ENCODE assay signal across 25 cellular contexts in genomic region chr7:1973321-1974251, GRCh38.
A peak's percentile ranks its signal among the peaks of the same experiment; 100 is the strongest.
DNase-seq lines count a peak whose midpoint lies in the region; ATAC-seq and TF ChIP-seq lines count a peak whose summit lies in the region.
"Had no signal": no experiment of that assay in that cellular context is flagged by ENCODE, and none has a peak within 500 bp of the region (broad histone marks: within the 10 kb centered on the region; RNA-seq: fewer than 3 reads in every experiment).

No MANE protein-coding gene starts in this region.

- ATAC-seq in stimulated activated naive CD8-positive, alpha-beta T cell treated with anti-CD3 and anti-CD28 coated beads, Interleukin-15, amount 100 ng/mL, for 72 hours = peak; percentile 31
- ATAC-seq in stimulated activated naive CD8-positive, alpha-beta T cell treated with anti-CD3 and anti-CD28 coated beads, Interleukin-15, Interleukin-2, amounts not matched to agents 100 U/mL and 50 U/mL, for 24 hours = no peak
- ATAC-seq in HG03097 (IDR thresholded peaks at IDR 0.05; ENCODE audit: low FRiP score, unreplicated experiment) (no peak), GM18867 (IDR thresholded peaks at IDR 0.05; ENCODE audit: unreplicated experiment) (no peak)

- H3K27me3 Mint-ChIP-seq in stimulated activated naive CD8-positive, alpha-beta T cell treated with anti-CD3 and anti-CD28 coated beads, Interleukin-15, amount 100 ng/mL, for 72 hours = no peaks in the 10 kb centered on the region
- H3K27me3 Mint-ChIP-seq in glutamatergic neuron (ENCODE audit: unreplicated experiment) = peaks cover 2% of the 10 kb centered on the region
- peaks cover 3% of the 10 kb centered on the region for H3K27me3 Mint-ChIP-seq in neural progenitor cell (ENCODE audit: insufficient read depth, low read depth)
- H3K27me3 Mint-ChIP-seq: progenitor cell of endocrine pancreas; stimulated activated naive CD8-positive, alpha-beta T cell treated with anti-CD3 and anti-CD28 coated beads, Interleukin-15, Interleukin-2, amounts not matched to agents 100 ng/mL and 50 ng/mL, for 24 hours had no signal

- no peaks in the 10 kb centered on the region for H3K9me3 Mint-ChIP-seq in stimulated activated naive CD8-positive, alpha-beta T cell treated with anti-CD3 and anti-CD28 coated beads, Interleukin-15, amount 100 ng/mL, for 72 hours
- H3K9me3 Mint-ChIP-seq in glutamatergic neuron (ENCODE audit: unreplicated experiment) (peaks cover 10% of the 10 kb centered on the region), neural progenitor cell (no peaks in the 10 kb centered on the region)
- H3K9me3 Mint-ChIP-seq: neural crest cell; stimulated activated naive CD8-positive, alpha-beta T cell treated with anti-CD3 and anti-CD28 coated beads, Interleukin-15, Interleukin-2, amounts not matched to agents 100 ng/mL and 50 ng/mL, for 24 hours had no signal

- no peak overlapping the region for H2AFZ ChIP-seq in neural progenitor cell (replicated peaks)
- H2AFZ ChIP-seq: GM23248 had no signal

- H3K9ac ChIP-seq in neural progenitor cell = no peak overlapping the region
- H3K9ac ChIP-seq: GM23248 had no signal

- H3K27ac ChIP-seq in neural progenitor cell = no peak overlapping the region
- H3K27ac ChIP-seq: coronary artery, GM23248, HL-60, SK-N-MC, tibial artery had no signal

- no peak for DNase-seq in stimulated activated naive CD8-positive, alpha-beta T cell treated with anti-CD3 and anti-CD28 coated beads, Interleukin-15, amount 100 ng/mL, for 72 hours
- DNase-seq in stimulated activated naive CD8-positive, alpha-beta T cell treated with anti-CD3 and anti-CD28 coated beads, Interleukin-15, Interleukin-2, amounts not matched to agents 100 U/mL and 50 U/mL, for 24 hours = no peak
- DNase-seq in glutamatergic neuron (peak; percentile 26), neural progenitor cell (ENCODE audit: low spot score) (no peak), SIG-M5 (lab: John Stamatoyannopoulos, UW) (no peak)
- no peak for DNase-seq in activated naive CD4-positive, alpha-beta T cell treated with Interleukin-2 at 50 U/mL for 16 hours
- DNase-seq: activated CD4-positive, alpha-beta T cell treated with anti-CD3 and anti-CD28 coated beads, Interleukin-2, amount 50 U/mL, for 1 hour; C1 segment of cervical spinal cord; EL; GM23248; midbrain; NCI-H146; NCI-H524 treated with DMSO at 0.1 percent for 48 hours; stimulated activated CD4-positive, alpha-beta T cell treated with anti-CD3 and anti-CD28 coated beads, Interleukin-2, amount 100 ng/mL, for 48 hours; T-helper 2 cell had no signal

- H3K27ac Mint-ChIP-seq in stimulated activated naive CD8-positive, alpha-beta T cell treated with anti-CD3 and anti-CD28 coated beads, Interleukin-15, amount 100 ng/mL, for 72 hours = no peak overlapping the region
- no peak overlapping the region for H3K27ac Mint-ChIP-seq in glutamatergic neuron (ENCODE audit: unreplicated experiment)
- H3K27ac Mint-ChIP-seq in neural progenitor cell = no peak overlapping the region
- H3K27ac Mint-ChIP-seq: progenitor cell of endocrine pancreas had no signal

- TF ChIP-seq CTCF in glutamatergic neuron (IDR thresholded peaks at IDR 0.05; ENCODE audit: partially characterized antibody, unreplicated experiment) = no peak
- no peak for TF ChIP-seq CTCF in neural progenitor cell (IDR thresholded peaks at IDR 0.05)

- no peaks in the 10 kb centered on the region for H3K79me2 ChIP-seq in neural progenitor cell (ENCODE audit: low read depth)

- H3K36me3 Mint-ChIP-seq in glutamatergic neuron (ENCODE audit: unreplicated experiment) = peaks cover 20% of the 10 kb centered on the region
- H3K36me3 Mint-ChIP-seq in neural progenitor cell = peaks cover 16% of the 10 kb centered on the region

- no peaks in the 10 kb centered on the region for H3K27me3 ChIP-seq in neural progenitor cell
- H3K27me3 ChIP-seq: tibial artery had no signal

- no peak overlapping the region for H3K4me3 ChIP-seq in neural progenitor cell
- H3K4me3 ChIP-seq: coronary artery, GM23248, SK-N-MC, smooth muscle cell, tibial artery had no signal

- no peak overlapping the region for H3K4me3 Mint-ChIP-seq in stimulated activated naive CD8-positive, alpha-beta T cell treated with anti-CD3 and anti-CD28 coated beads, Interleukin-15, amount 100 ng/mL, for 72 hours
- no peak overlapping the region for H3K4me3 Mint-ChIP-seq in glutamatergic neuron (ENCODE audit: unreplicated experiment)
- peak overlapping the region; percentile 38 for H3K4me3 Mint-ChIP-seq in neural progenitor cell
- H3K4me3 Mint-ChIP-seq: neural crest cell; stimulated activated naive CD8-positive, alpha-beta T cell treated with anti-CD3 and anti-CD28 coated beads, Interleukin-15, Interleukin-2, amounts not matched to agents 100 ng/mL and 50 ng/mL, for 24 hours had no signal

- no peak overlapping the region for H3K4me2 ChIP-seq in neural progenitor cell
- H3K4me2 ChIP-seq: smooth muscle cell had no signal

- H3K36me3 ChIP-seq in neural progenitor cell = no peaks in the 10 kb centered on the region

- H4K20me1 ChIP-seq in neural progenitor cell (ENCODE audit: low read depth) = no peaks in the 10 kb centered on the region

- no peaks in the 10 kb centered on the region for H3K9me3 ChIP-seq in neural progenitor cell (ENCODE audit: low read depth)
- H3K9me3 ChIP-seq: tibial artery had no signal

- H3K4me1 ChIP-seq in neural progenitor cell = no peaks in the 10 kb centered on the region
- H3K4me1 ChIP-seq: tibial artery had no signal

- peaks cover 41% of the 10 kb centered on the region for H3K4me1 Mint-ChIP-seq in stimulated activated naive CD8-positive, alpha-beta T cell treated with anti-CD3 and anti-CD28 coated beads, Interleukin-15, amount 100 ng/mL, for 72 hours
- peaks cover 22% of the 10 kb centered on the region for H3K4me1 Mint-ChIP-seq in glutamatergic neuron (ENCODE audit: low read depth, unreplicated experiment)
- peaks cover 14% of the 10 kb centered on the region for H3K4me1 Mint-ChIP-seq in neural progenitor cell

- H3F3A ChIP-seq in neural progenitor cell (ENCODE audit: low read depth) = no peaks in the 10 kb centered on the region
